Comparison of ENCODE assay signal across 1 cellular context in genomic region chr6:7312616-7313504, GRCh38.
TF ChIP-seq lines count a peak whose summit lies in the region.

Gene SSR1 (minus strand): TSS chr6:7313199. CDS start chr6:7313120, 79 bp downstream.

TF ChIP-seq in HepG2, 621 proteins besides CTCF, POLR2A, EP300 and RAD21 (continued from another document and continues in another):
- TF ChIP-seq ZKSCAN8 (CRISPR knock-in tag; IDR thresholded peaks at IDR 0.05; ENCODE audit: borderline replicate concordance), result peak; percentile 83; the same call in 1 of the 2 replicates
- TF ChIP-seq BATF2 (CRISPR knock-in tag; IDR thresholded peaks at IDR 0.05), result 0 out of 2 replicates have a peak, but pooled peaks have one; percentile 4
- TF ChIP-seq PHF5A (CRISPR knock-in tag; IDR thresholded peaks at IDR 0.05; ENCODE audit: low read depth, unreplicated experiment), result peak; percentile 88
- TF ChIP-seq HDAC2 (CRISPR knock-in tag; IDR thresholded peaks at IDR 0.05), result peak; percentile 73
- TF ChIP-seq PRDM15 (CRISPR knock-in tag; IDR thresholded peaks at IDR 0.05), result peak; percentile 64; the same call in 1 of the 2 replicates
- peak; percentile 71; the same call in 1 of the 2 replicates for TF ChIP-seq ZNF607 (CRISPR knock-in tag; IDR thresholded peaks at IDR 0.05; ENCODE audit: borderline replicate concordance)
- TF ChIP-seq KLF16 (CRISPR knock-in tag; IDR thresholded peaks at IDR 0.05), result peak in 1 of 2 experiments; percentile 97; a peak in 2 of 4 replicates
- TF ChIP-seq ZNF557 (CRISPR knock-in tag; IDR thresholded peaks at IDR 0.05), result peak; percentile 64; the same call in 1 of the 2 replicates
- TF ChIP-seq ZNF598 (CRISPR knock-in tag; IDR thresholded peaks at IDR 0.05; ENCODE audit: borderline replicate concordance), result peak; percentile 76; the same call in 1 of the 2 replicates
- no peak for TF ChIP-seq PRDM4 (CRISPR knock-in tag; IDR thresholded peaks at IDR 0.05; ENCODE audit: borderline replicate concordance)
- peak; percentile 75; the same call in 1 of the 2 replicates for TF ChIP-seq ZNF670 (CRISPR knock-in tag; IDR thresholded peaks at IDR 0.05; ENCODE audit: borderline replicate concordance)
- peak; percentile 62; the same call in 1 of the 2 replicates for TF ChIP-seq ZNF780A (CRISPR knock-in tag; IDR thresholded peaks at IDR 0.05)
- TF ChIP-seq HMGXB4 (CRISPR knock-in tag; IDR thresholded peaks at IDR 0.05; ENCODE audit: borderline replicate concordance in 1 of 2, low read depth in 1 of 2), result peak; percentile 90 to 95
- peak; percentile 66; the same call in 1 of the 2 replicates for TF ChIP-seq PITX1 (CRISPR knock-in tag; IDR thresholded peaks at IDR 0.05)
- TF ChIP-seq ZNF138 (CRISPR knock-in tag; IDR thresholded peaks at IDR 0.05; ENCODE audit: low read depth), result no peak; the same call in none of the 2 replicates
- peak; percentile 92 for TF ChIP-seq ASH2L (IDR thresholded peaks at IDR 0.05; ENCODE audit: insufficient read length, low read depth, low read length)
- TF ChIP-seq TRAFD1 (CRISPR knock-in tag; IDR thresholded peaks at IDR 0.05; ENCODE audit: borderline replicate concordance), result peak; percentile 94; the same call in 1 of the 2 replicates
- 0 out of 2 replicates have a peak, but pooled peaks have one; percentile 31 for TF ChIP-seq ZNF816 (CRISPR knock-in tag; IDR thresholded peaks at IDR 0.05; ENCODE audit: borderline replicate concordance)
- TF ChIP-seq ZFP36 (IDR thresholded peaks at IDR 0.05; ENCODE audit: borderline replicate concordance, low read depth, low read length, partially characterized antibody), result no peak
- peak; percentile 55; the same call in 1 of the 2 replicates for TF ChIP-seq SOX13 (IDR thresholded peaks at IDR 0.05)
- peak in 1 of 2 experiments; percentile 76; a peak in 2 of 4 replicates for TF ChIP-seq SOX13 (CRISPR knock-in tag; conservative IDR thresholded peaks at IDR 0.05 in 1 of 2, IDR thresholded peaks at IDR 0.05 in 1 of 2)
- TF ChIP-seq ZNF772 (CRISPR knock-in tag; IDR thresholded peaks at IDR 0.05), result peak; percentile 82
- TF ChIP-seq PCBP1 (IDR thresholded peaks at IDR 0.05; ENCODE audit: borderline replicate concordance, low read depth, low read length), result peak; percentile 62; the same call in 1 of the 2 replicates
- TF ChIP-seq ZBTB40 (IDR thresholded peaks at IDR 0.05), result no peak
- TF ChIP-seq ZBTB40 (CRISPR knock-in tag; IDR thresholded peaks at IDR 0.05), result peak; percentile 31
- peak; percentile 81 for TF ChIP-seq CREB1 (IDR thresholded peaks at IDR 0.05)
- TF ChIP-seq CREB1 (CRISPR knock-in tag; IDR thresholded peaks at IDR 0.05), result peak; percentile 62
- TF ChIP-seq PHF21A (CRISPR knock-in tag; IDR thresholded peaks at IDR 0.05), result peak; percentile 61; the same call in 1 of the 2 replicates
- TF ChIP-seq THRA (CRISPR knock-in tag; IDR thresholded peaks at IDR 0.05; ENCODE audit: borderline replicate concordance), result no peak; the same call in 1 of the 2 replicates
